In genomic region chr5:111755264-111755941, GRCh38 we compare ENCODE assay signal across 10 cellular contexts. TPM values are rescaled to one million over a fixed set of nuclear protein-coding genes. Genes with fewer than 3 reads are reported as not detected.
DNase-seq lines count a peak whose midpoint lies in the region; ATAC-seq and TF ChIP-seq lines count a peak whose summit lies in the region.
"Had no signal": no experiment of that assay in that cellular context is flagged by ENCODE, and none has a peak within 500 bp of the region (broad histone marks: within the 10 kb centered on the region; RNA-seq: fewer than 3 reads in every experiment).

No MANE protein-coding gene starts in this region.

- peak overlapping the region; percentile 82 for H3K4me3 Mint-ChIP-seq in activated T-cell treated with anti-CD3 and anti-CD28 coated beads, Interleukin-2, amount 50 U/mL, for 24 hours
- peak overlapping the region; percentile 87 for H3K4me3 Mint-ChIP-seq in activated T-helper 1 cell treated with anti-CD3 and anti-CD28 coated beads, Interleukin-12 subunit alpha, Interleukin-12 subunit beta, Interleukin-2, Interleukin-4 antibody, amounts not matched to agents 30 ng/mL and 10 ng/mL and 1 ng/mL, durations not matched to agents 14 hours and 24 hours and 36 hours

- TF ChIP-seq EP300 in suprapubic skin (IDR thresholded peaks at IDR 0.05) = no peak

- no peaks in the 10 kb centered on the region for H3K9me3 Mint-ChIP-seq in activated T-cell treated with anti-CD3 and anti-CD28 coated beads, Interleukin-2, amount 50 U/mL, for 24 hours
- no peaks in the 10 kb centered on the region for H3K9me3 Mint-ChIP-seq in activated T-helper 1 cell treated with anti-CD3 and anti-CD28 coated beads, Interleukin-12 subunit alpha, Interleukin-12 subunit beta, Interleukin-2, Interleukin-4 antibody, amounts not matched to agents 30 ng/mL and 10 ng/mL and 1 ng/mL, durations not matched to agents 14 hours and 24 hours and 36 hours
- H3K9me3 Mint-ChIP-seq: activated B cell treated with CpG ODN at 0.5 μM for 24 hours had no signal

- H3K27ac ChIP-seq in suprapubic skin = no peak overlapping the region
- H3K27ac ChIP-seq: foreskin keratinocyte had no signal

- H3K9me3 ChIP-seq in iPS-18c (ENCODE audit: control insufficient read depth, insufficient read depth, low read length) = no peaks in the 10 kb centered on the region
- no peaks in the 10 kb centered on the region for H3K9me3 ChIP-seq in suprapubic skin

- H3K4me3 ChIP-seq in iPS-18c (ENCODE audit: insufficient read depth, low read depth, low read length) (peak overlapping the region; percentile 78), suprapubic skin (peak overlapping the region; percentile 60)

- no peaks in the 10 kb centered on the region for H3K36me3 ChIP-seq in suprapubic skin

- no peak for DNase-seq in activated T-cell treated with anti-CD3 and anti-CD28 coated beads, Interleukin-2, amount 50 U/mL, for 24 hours
- no peak for DNase-seq in activated T-cell treated with anti-CD3 and anti-CD28 coated beads for 4 hours
- DNase-seq in activated T-helper 1 cell treated with anti-CD3 and anti-CD28 coated beads, Interleukin-12 subunit alpha, Interleukin-12 subunit beta, Interleukin-2, Interleukin-4 antibody, amounts not matched to agents 30 ng/mL and 10 ng/mL and 1 ng/mL, durations not matched to agents 14 hours and 24 hours and 36 hours (ENCODE audit: low spot score) = no peak
- no peak for DNase-seq in suprapubic skin (ENCODE audit: low spot score in 2 of 2)
- no peak for DNase-seq in HuH-7.5 (ENCODE audit: low spot score)
- no peak for DNase-seq in stimulated activated CD4-positive, alpha-beta T cell treated with anti-CD3 and anti-CD28 coated beads, Interleukin-12 subunit alpha, Interleukin-12 subunit beta, amount 100 ng/mL, for 4 hours
- DNase-seq: activated B cell treated with CpG ODN at 0.5 μM for 24 hours, foreskin keratinocyte had no signal

- intact Hi-C loops in activated T-helper 1 cell treated with anti-CD3 and anti-CD28 coated beads, Interleukin-12 subunit alpha, Interleukin-12 subunit beta, Interleukin-2, Interleukin-4 antibody, amounts not matched to agents 30 ng/mL and 10 ng/mL and 1 ng/mL, durations not matched to agents 14 hours and 24 hours and 36 hours (cut with micrococcal nuclease) = loop anchor here (5.0 to 10.0 kb wide), 6 partner anchors 223 to 1003 kb away; partner anchors contain the start of gene WDR36

- TF ChIP-seq CTCF in suprapubic skin (IDR thresholded peaks at IDR 0.05) = no peak

- H3K4me1 Mint-ChIP-seq in activated T-cell treated with anti-CD3 and anti-CD28 coated beads, Interleukin-2, amount 50 U/mL, for 24 hours (ENCODE audit: low read depth) = peaks cover 19% of the 10 kb centered on the region
- H3K4me1 Mint-ChIP-seq in activated T-helper 1 cell treated with anti-CD3 and anti-CD28 coated beads, Interleukin-12 subunit alpha, Interleukin-12 subunit beta, Interleukin-2, Interleukin-4 antibody, amounts not matched to agents 30 ng/mL and 10 ng/mL and 1 ng/mL, durations not matched to agents 14 hours and 24 hours and 36 hours (ENCODE audit: low read depth) = peaks cover 32% of the 10 kb centered on the region

- H3K4me1 ChIP-seq in suprapubic skin = peaks cover 28% of the 10 kb centered on the region

- no peaks in the 10 kb centered on the region for H3K36me3 Mint-ChIP-seq in activated T-cell treated with anti-CD3 and anti-CD28 coated beads, Interleukin-2, amount 50 U/mL, for 24 hours (ENCODE audit: low read depth)
- H3K36me3 Mint-ChIP-seq in activated T-helper 1 cell treated with anti-CD3 and anti-CD28 coated beads, Interleukin-12 subunit alpha, Interleukin-12 subunit beta, Interleukin-2, Interleukin-4 antibody, amounts not matched to agents 30 ng/mL and 10 ng/mL and 1 ng/mL, durations not matched to agents 14 hours and 24 hours and 36 hours (ENCODE audit: low read depth) = peaks cover 9% of the 10 kb centered on the region

- peaks cover 18% of the 10 kb centered on the region for H3K27me3 Mint-ChIP-seq in activated T-cell treated with anti-CD3 and anti-CD28 coated beads, Interleukin-2, amount 50 U/mL, for 24 hours
- H3K27me3 Mint-ChIP-seq in activated T-helper 1 cell treated with anti-CD3 and anti-CD28 coated beads, Interleukin-12 subunit alpha, Interleukin-12 subunit beta, Interleukin-2, Interleukin-4 antibody, amounts not matched to agents 30 ng/mL and 10 ng/mL and 1 ng/mL, durations not matched to agents 14 hours and 24 hours and 36 hours (ENCODE audit: insufficient read depth) = no peaks in the 10 kb centered on the region
- H3K27me3 Mint-ChIP-seq: activated B cell treated with CpG ODN at 0.5 μM for 24 hours had no signal

- no peak for TF ChIP-seq POLR2A in suprapubic skin (IDR thresholded peaks at IDR 0.05)

- no peak for ATAC-seq in GM21528 (IDR thresholded peaks at IDR 0.05; ENCODE audit: low FRiP score, unreplicated experiment)
- ATAC-seq: foreskin keratinocyte had no signal

- H3K27ac Mint-ChIP-seq in activated T-cell treated with anti-CD3 and anti-CD28 coated beads, Interleukin-2, amount 50 U/mL, for 24 hours = no peak overlapping the region
- no peak overlapping the region for H3K27ac Mint-ChIP-seq in activated T-helper 1 cell treated with anti-CD3 and anti-CD28 coated beads, Interleukin-12 subunit alpha, Interleukin-12 subunit beta, Interleukin-2, Interleukin-4 antibody, amounts not matched to agents 30 ng/mL and 10 ng/mL and 1 ng/mL, durations not matched to agents 14 hours and 24 hours and 36 hours
- H3K27ac Mint-ChIP-seq: activated B cell treated with CpG ODN at 0.5 μM for 24 hours had no signal

- H3K27me3 ChIP-seq in suprapubic skin = no peaks in the 10 kb centered on the region

- WGBS in suprapubic skin = 61% methylated on average over 8 of the region's 8 CpGs

RNA-seq across cellular contexts. Expression of gene NREP, which starts 1.6 kb away (rescaled TPM):
- 17.6 and 20.7 TPM in 2 replicates for total RNA-seq in activated T-helper 1 cell treated with anti-CD3 and anti-CD28 coated beads, Interleukin-12 subunit alpha, Interleukin-12 subunit beta, Interleukin-2, Interleukin-4 antibody, amounts not matched to agents 30 ng/mL and 10 ng/mL and 1 ng/mL, durations not matched to agents 14 hours and 24 hours and 36 hours
- total RNA-seq in suprapubic skin = 10 to 100 TPM in 1 of 4 donors, 1 to 10 TPM in 3; 7.0 to 10.1 (median 8.3) TPM
